16 cellular contexts compared by ENCODE assay signal in genomic region chr3:148758303-148758884, GRCh38.
"Had no signal": no experiment of that assay in that cellular context is flagged by ENCODE, and none has a peak within 500 bp of the region (broad histone marks: within the 10 kb centered on the region; RNA-seq: fewer than 3 reads in every experiment).

No MANE protein-coding gene starts in this region.

- H3K9me3 ChIP-seq: esophagus muscularis mucosa, spleen, thyroid gland had no signal

- H3K27me3 ChIP-seq: esophagus muscularis mucosa, foreskin keratinocyte, spleen, thyroid gland had no signal

- H3K27ac ChIP-seq: esophagus muscularis mucosa, foreskin keratinocyte, spleen, thyroid gland, WERI-Rb-1 had no signal

- ATAC-seq: foreskin keratinocyte; stimulated activated memory B cell treated with anti-CD40 and anti-IgM and Interleukin-4, amounts not matched to agents 10 μg/mL and 1 μg/mL and 100 μg/mL, for 72 hours; T-helper 17 cell had no signal

- H3K4me3 ChIP-seq: esophagus muscularis mucosa, spleen, thyroid gland had no signal

- H3K36me3 ChIP-seq: esophagus muscularis mucosa, spleen, thyroid gland, WERI-Rb-1 had no signal

- DNase-seq: activated CD4-positive, alpha-beta T cell treated with anti-CD3 and anti-CD28 coated beads for 1 hour; activated CD8-positive, alpha-beta memory T cell treated with anti-CD3 and anti-CD28 coated beads for 24 hours; activated gamma-delta T cell; effector CD8-positive, alpha-beta T cell; foreskin keratinocyte; islet precursor cell; midbrain; nephron progenitor cell; spleen; stimulated activated CD4-positive, alpha-beta T cell treated with anti-CD3 and anti-CD28 coated beads, Interleukin-4, amount 100 ng/mL, for 4 hours; T-helper 17 cell; thyroid gland; WERI-Rb-1 had no signal

- H3K4me1 ChIP-seq: esophagus muscularis mucosa, foreskin keratinocyte, thyroid gland had no signal

- FAIRE-seq: endothelial cell of umbilical vein had no signal
